8 cellular contexts compared by ENCODE assay signal in the genomic region with DNA sequence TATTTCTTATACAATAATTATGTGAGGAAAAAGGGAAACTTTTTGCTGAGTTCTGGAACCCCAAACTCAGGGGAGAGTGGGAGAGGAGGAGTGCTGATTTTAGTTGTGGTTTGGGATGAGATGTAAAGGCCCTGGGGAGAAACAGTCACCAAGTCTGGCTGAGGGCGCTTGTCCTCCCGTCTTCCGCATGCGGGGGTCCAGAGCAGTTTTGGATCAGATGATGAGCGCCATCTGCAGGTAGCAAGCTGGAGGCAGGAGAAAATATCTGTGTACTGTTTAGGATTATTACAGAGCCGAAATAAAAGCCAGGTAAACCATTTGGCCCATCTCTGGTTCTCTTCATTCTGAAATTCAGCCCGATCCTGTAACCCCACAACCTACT. TPM values are rescaled to one million over a fixed set of nuclear protein-coding genes. Genes with fewer than 3 reads are reported as not detected.
A peak's percentile ranks its signal among the peaks of the same experiment; 100 is the strongest.
DNase-seq lines count a peak whose midpoint lies in the region; ATAC-seq and TF ChIP-seq lines count a peak whose summit lies in the region.

No MANE protein-coding gene starts in this region.

- no peaks in the 10 kb centered on the region for H3K36me3 ChIP-seq in fibroblast of lung (ENCODE audit: control insufficient read depth, insufficient read depth, low read length)

- peaks cover 12% of the 10 kb centered on the region for H3K4me1 ChIP-seq in fibroblast of lung (ENCODE audit: control insufficient read depth, extremely low read depth, insufficient read depth, low read length)

- TF ChIP-seq POLR2A in GM19099 (IDR thresholded peaks at IDR 0.05; ENCODE audit: extremely low read depth, insufficient read length, low read depth) = peak; percentile 47

- no peak overlapping the region for H3K27ac ChIP-seq in fibroblast of lung (ENCODE audit: insufficient read depth, low read length)

- H3K9ac ChIP-seq in fibroblast of lung (ENCODE audit: insufficient read depth, low read length) = no peak overlapping the region

- peak overlapping the region; percentile 84 to 99 for H3K27ac Mint-ChIP-seq in natural killer cell
- H3K27ac Mint-ChIP-seq in stimulated activated naive B cell treated with anti-CD40 and anti-IgM and Interleukin-4, amounts not matched to agents 10 μg/mL and 1 μg/mL and 100 μg/mL, for 72 hours = peak overlapping the region; percentile 99

- intact Hi-C loops in natural killer cell (cut with micrococcal nuclease) = loop anchor here (1.0 to 2.0 kb wide), 4 partner anchors 119 to 1133 kb away; no protein-coding TSS in a partner anchor

- H3K4me3 Mint-ChIP-seq in activated T-cell treated with anti-CD3 and anti-CD28 coated beads, Interleukin-2, amount 50 U/mL, for 4 hours = peak overlapping the region; percentile 95
- H3K4me3 Mint-ChIP-seq in natural killer cell = peak overlapping the region; percentile 90
- peak overlapping the region; percentile 93 to 97 for H3K4me3 Mint-ChIP-seq in stimulated activated naive B cell treated with anti-CD40 and anti-IgM and Interleukin-4, amounts not matched to agents 10 μg/mL and 1 μg/mL and 100 μg/mL, for 72 hours

- peak overlapping the region; percentile 78 for H3K4me2 ChIP-seq in fibroblast of lung (ENCODE audit: extremely low read depth, insufficient read depth, low read length)

- DNase-seq in AG08396 (ENCODE audit: low spot score) (peak; percentile 80), KBM-7 (peak; percentile 92), OCI-M2 (lab: John Stamatoyannopoulos, UW; ENCODE audit: unreplicated experiment) (peak; percentile 47), fibroblast of lung (ENCODE audit: low read depth in 2 of 2) (peak; percentile 68 to 84), natural killer cell (peak; percentile 75)
- DNase-seq in activated T-cell treated with anti-CD3 and anti-CD28 coated beads, Interleukin-2, amount 50 U/mL, for 4 hours = peak; percentile 76
- DNase-seq in stimulated activated naive B cell treated with anti-CD40 and anti-IgM and Interleukin-4, amounts not matched to agents 10 μg/mL and 1 μg/mL and 100 μg/mL, for 72 hours = peak; percentile 68

- H3K9me3 Mint-ChIP-seq in activated T-cell treated with anti-CD3 and anti-CD28 coated beads, Interleukin-2, amount 50 U/mL, for 4 hours = no peaks in the 10 kb centered on the region
- H3K9me3 Mint-ChIP-seq in natural killer cell = no peaks in the 10 kb centered on the region
- peaks cover 5 to 8% of the 10 kb centered on the region in 2 donors for H3K9me3 Mint-ChIP-seq in stimulated activated naive B cell treated with anti-CD40 and anti-IgM and Interleukin-4, amounts not matched to agents 10 μg/mL and 1 μg/mL and 100 μg/mL, for 72 hours

- peak overlapping the region; percentile 93 for H2AFZ ChIP-seq in fibroblast of lung (ENCODE audit: low read length)

- no peaks in the 10 kb centered on the region for H3K27me3 Mint-ChIP-seq in activated T-cell treated with anti-CD3 and anti-CD28 coated beads, Interleukin-2, amount 50 U/mL, for 4 hours (ENCODE audit: low read depth)
- no peaks in the 10 kb centered on the region for H3K27me3 Mint-ChIP-seq in natural killer cell (ENCODE audit: low read depth in 2 of 2)
- no peaks in the 10 kb centered on the region for H3K27me3 Mint-ChIP-seq in stimulated activated naive B cell treated with anti-CD40 and anti-IgM and Interleukin-4, amounts not matched to agents 10 μg/mL and 1 μg/mL and 100 μg/mL, for 72 hours

- peak overlapping the region in 3 of 4 experiments; percentile 25 to 82 (median 54) for H3K4me3 ChIP-seq in fibroblast of lung (replicated peaks in 1 of 4; ENCODE audit: control extremely low read depth in 1 of 4, insufficient read depth in 1 of 4, low read depth in 3 of 4, low read length in 4 of 4)

- no peaks in the 10 kb centered on the region for H3K27me3 ChIP-seq in fibroblast of lung (ENCODE audit: control insufficient read depth, insufficient read depth, low read length)

- no peaks in the 10 kb centered on the region for H4K20me1 ChIP-seq in fibroblast of lung (ENCODE audit: control insufficient read depth, extremely low read depth, insufficient read depth, low read length)

- TF ChIP-seq CTCF in fibroblast of lung (conservative IDR thresholded peaks at IDR 0.05 in 1 of 2, IDR thresholded peaks at IDR 0.05 in 1 of 2; ENCODE audit: low read depth in 1 of 2, low read length in 2 of 2) (peak; percentile 78 to 90), natural killer cell (IDR thresholded peaks at IDR 0.05) (peak; percentile 82)

- H3K36me3 Mint-ChIP-seq in activated T-cell treated with anti-CD3 and anti-CD28 coated beads, Interleukin-2, amount 50 U/mL, for 4 hours (ENCODE audit: insufficient read depth) = peaks cover 5% of the 10 kb centered on the region
- H3K36me3 Mint-ChIP-seq in natural killer cell = no peaks in the 10 kb centered on the region
- peaks cover 6 to 13% of the 10 kb centered on the region in 2 donors for H3K36me3 Mint-ChIP-seq in stimulated activated naive B cell treated with anti-CD40 and anti-IgM and Interleukin-4, amounts not matched to agents 10 μg/mL and 1 μg/mL and 100 μg/mL, for 72 hours

- H3K79me2 ChIP-seq in fibroblast of lung (ENCODE audit: control insufficient read depth, insufficient read depth, low read length) = peaks cover 10% of the 10 kb centered on the region

- in situ Hi-C loops in KBM-7 (cut with MboI; ENCODE audit: low pct_unique_long_range_greater_than_20kb, low sequenced_read_pairs) = no loop called here

- no peaks in the 10 kb centered on the region for H3K9me3 ChIP-seq in fibroblast of lung (ENCODE audit: control insufficient read depth, insufficient read depth, low read depth, low read length)

- H3K4me1 Mint-ChIP-seq in activated T-cell treated with anti-CD3 and anti-CD28 coated beads, Interleukin-2, amount 50 U/mL, for 4 hours (ENCODE audit: low read depth) = peaks cover 54% of the 10 kb centered on the region
- peaks cover 48 to 50% of the 10 kb centered on the region in 2 donors for H3K4me1 Mint-ChIP-seq in natural killer cell
- H3K4me1 Mint-ChIP-seq in stimulated activated naive B cell treated with anti-CD40 and anti-IgM and Interleukin-4, amounts not matched to agents 10 μg/mL and 1 μg/mL and 100 μg/mL, for 72 hours = peaks cover 44 to 59% of the 10 kb centered on the region in 2 donors

- ATAC-seq in activated T-cell treated with anti-CD3 and anti-CD28 coated beads, Interleukin-2, amount 50 U/mL, for 4 hours = peak; percentile 60 to 65
- ATAC-seq in natural killer cell = peak; percentile 65 to 75 (median 65)
- peak; percentile 49 to 56 for ATAC-seq in stimulated activated naive B cell treated with anti-CD40 and anti-IgM and Interleukin-4, amounts not matched to agents 10 μg/mL and 1 μg/mL and 100 μg/mL, for 72 hours (replicated peaks)

RNA-seq across cellular contexts. Expression of a gene that starts 1.6 kb away (rescaled TPM):
- 10 to 100 TPM; 22.8 to 48.9 (median 23.5) TPM for total RNA-seq in activated T-cell treated with anti-CD3 and anti-CD28 coated beads, Interleukin-2, amount 50 U/mL, for 4 hours
- total RNA-seq in fibroblast of lung (71.7 and 78.3 TPM in 2 replicates), natural killer cell (10 to 100 TPM; 77.6 to 92.6 (median 89.9) TPM)
- 27.1 and 35.6 TPM in 2 replicates for polyA plus RNA-seq in fibroblast of lung
- 12.8 and 17.0 TPM in 2 replicates for polyA plus RNA-seq in fibroblast of lung (2012)
- polyA minus RNA-seq in fibroblast of lung (ENCODE audit: low replicate concordance) = 15.3 and 18.2 TPM in 2 replicates
